Comparison of ENCODE assay signal across 7 cellular contexts in genomic region chr3:186988806-186989205, GRCh38. TPM values are rescaled to one million over a fixed set of nuclear protein-coding genes. Genes with fewer than 3 reads are reported as not detected.
DNase-seq lines count a peak whose midpoint lies in the region; ATAC-seq and TF ChIP-seq lines count a peak whose summit lies in the region.

No MANE protein-coding gene starts in this region.

- H3K9me3 ChIP-seq in heart left ventricle = no peaks in the 10 kb centered on the region

- peak overlapping the region in 2 of 12 donors; percentile 40 to 47 for H3K27ac ChIP-seq in heart left ventricle

- no peaks in the 10 kb centered on the region for H3K27me3 ChIP-seq in heart left ventricle

- peaks cover 0 to 20% (median 0%) of the 10 kb centered on the region in 9 donors for H3K36me3 ChIP-seq in heart left ventricle

- ATAC-seq in GM18858 (IDR thresholded peaks at IDR 0.05; ENCODE audit: unreplicated experiment) (peak; percentile 76), GM21381 (IDR thresholded peaks at IDR 0.05; ENCODE audit: unreplicated experiment) (peak; percentile 79), HG03108 (IDR thresholded peaks at IDR 0.05; ENCODE audit: unreplicated experiment) (peak; percentile 77), heart left ventricle (no peak)

- intact Hi-C loops in dendritic cell treated with granulocyte-macrophage colony-stimulating factor and Interleukin-4, amounts not matched to agents 40 ng/mL and 50 ng/mL, for 4 days (cut with micrococcal nuclease) = loop anchor here (10.0 kb wide), 1 partner anchor 46 kb away; no protein-coding TSS in a partner anchor
- intact Hi-C loops in heart left ventricle (cut with DNase I) = loop anchor here in 1 of 10 donors (10.0 kb wide), 1 partner anchor 176 kb away; no protein-coding TSS in a partner anchor

- no peak overlapping the region for H3K4me3 ChIP-seq in heart left ventricle

- H3K27me3 Mint-ChIP-seq in dendritic cell treated with granulocyte-macrophage colony-stimulating factor and Interleukin-4, amounts not matched to agents 40 ng/mL and 50 ng/mL, for 4 days = no peaks in the 10 kb centered on the region

- peaks cover 86% of the 10 kb centered on the region for H3K36me3 Mint-ChIP-seq in dendritic cell treated with granulocyte-macrophage colony-stimulating factor and Interleukin-4, amounts not matched to agents 40 ng/mL and 50 ng/mL, for 4 days (ENCODE audit: low read depth)

- H3K9me3 Mint-ChIP-seq in dendritic cell treated with granulocyte-macrophage colony-stimulating factor and Interleukin-4, amounts not matched to agents 40 ng/mL and 50 ng/mL, for 4 days = peaks cover 7% of the 10 kb centered on the region

- no peak for TF ChIP-seq POLR2A in heart left ventricle (IDR thresholded peaks at IDR 0.05)

- no peak for TF ChIP-seq CTCF in heart left ventricle (IDR thresholded peaks at IDR 0.05)

- H3K4me1 Mint-ChIP-seq in dendritic cell treated with granulocyte-macrophage colony-stimulating factor and Interleukin-4, amounts not matched to agents 40 ng/mL and 50 ng/mL, for 4 days (ENCODE audit: low read depth) = peaks cover 68% of the 10 kb centered on the region

- DNase-seq in HK-2 (ENCODE audit: unreplicated experiment) = no peak
- no peak for DNase-seq in pons (ENCODE audit: low spot score)
- DNase-seq in heart left ventricle = no peak

- 88 to 98% (median 93%) methylated on average over 3 of the region's 3 CpGs for WGBS in heart left ventricle, 4 donors

- H3K27ac Mint-ChIP-seq in dendritic cell treated with granulocyte-macrophage colony-stimulating factor and Interleukin-4, amounts not matched to agents 40 ng/mL and 50 ng/mL, for 4 days = peak overlapping the region; percentile 40

- H3K4me3 Mint-ChIP-seq in dendritic cell treated with granulocyte-macrophage colony-stimulating factor and Interleukin-4, amounts not matched to agents 40 ng/mL and 50 ng/mL, for 4 days = no peak overlapping the region

- H3K4me1 ChIP-seq in heart left ventricle = peaks cover 0 to 69% (median 31%) of the 10 kb centered on the region in 12 donors

RNA-seq across cellular contexts. Expression of gene ST6GAL1, which starts 58.5 kb away (rescaled TPM):
- 100 to 1,000 TPM in 1 of 9 donors, 10 to 100 TPM in 8; 56.2 to 120 (median 72.5) TPM for total RNA-seq in heart left ventricle
- 10 to 100 TPM; 19.4 to 69.9 TPM for polyA plus RNA-seq in heart left ventricle

Comparison
In these comparisons a context has a peak if more than half of its experiments do, and no peak if none do; other contexts are left out.
1. ATAC-seq: peak in GM18858 (single experiment), GM21381 (single experiment) and HG03108 (single experiment); none in heart left ventricle (0 of 4).